ENCODE assay signal across 27 cellular contexts in the genomic region with DNA sequence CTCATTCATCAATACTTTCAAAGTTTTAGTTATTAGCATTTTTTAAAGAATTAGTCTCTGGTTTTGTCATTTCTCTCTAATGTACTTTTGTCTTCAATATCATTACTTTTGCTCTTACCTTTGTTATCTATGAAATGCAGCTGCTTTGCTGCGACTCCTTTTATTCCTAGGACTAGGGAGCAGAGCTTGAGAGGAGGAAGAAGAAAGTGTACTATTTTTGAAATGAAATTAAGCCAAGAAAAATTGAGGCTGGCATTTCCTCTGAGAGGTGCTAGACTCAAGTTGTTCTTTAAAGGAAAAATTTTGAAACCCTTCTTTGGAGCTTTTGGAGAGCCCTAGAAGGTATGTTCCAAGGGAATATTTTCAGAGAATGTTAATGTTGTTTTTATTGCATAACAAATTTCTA. TPM values are rescaled to one million over a fixed set of nuclear protein-coding genes. Genes with fewer than 3 reads are reported as not detected.
"Had no signal": no experiment of that assay in that cellular context is flagged by ENCODE, and none has a peak within 500 bp of the region (broad histone marks: within the 10 kb centered on the region; RNA-seq: fewer than 3 reads in every experiment).

No MANE protein-coding gene starts in this region.

- H3K9me3 ChIP-seq: esophagus squamous epithelium, gastrocnemius medialis, neutrophil, pancreas, vagina had no signal

- H3K4me3 ChIP-seq: cardiac muscle cell, esophagus squamous epithelium, gastrocnemius medialis, pancreas, psoas muscle, right atrium auricular region, spleen, vagina had no signal

- H3K36me3 Mint-ChIP-seq: activated CD8-positive, alpha-beta memory T cell treated with anti-CD3 and anti-CD28 coated beads, Interleukin-2, amount 10 ng/mL, durations not matched to agents 7 days and 5 days; activated naive CD4-positive, alpha-beta T cell treated with anti-CD3 and anti-CD28 coated beads, Interleukin-2, amount 50 U/mL, for 72 hours; brain; type B pancreatic cell had no signal

- ATAC-seq: activated CD8-positive, alpha-beta memory T cell treated with anti-CD3 and anti-CD28 coated beads, Interleukin-2, amount 10 ng/mL, durations not matched to agents 7 days and 5 days; activated CD8-positive, alpha-beta T cell treated with anti-CD3 and anti-CD28 coated beads, Interleukin-2, amount 10 ng/mL, durations not matched to agents 7 days and 5 days; activated naive CD4-positive, alpha-beta T cell treated with anti-CD3 and anti-CD28 coated beads, Interleukin-2, amount 50 U/mL, for 72 hours; gastrocnemius medialis; left ventricle myocardium superior; pancreas; psoas muscle; WTC11 had no signal

- H3K9me3 Mint-ChIP-seq: activated naive CD4-positive, alpha-beta T cell treated with anti-CD3 and anti-CD28 coated beads, Interleukin-2, amount 50 U/mL, for 72 hours; activated T-helper 2 cell treated with anti-CD3 and anti-CD28 coated beads, Interferon-gamma antibody, Interleukin-2, Interleukin-4, amounts not matched to agents 10 μg/mL and 5 μg/mL and 100 μg/mL, durations not matched to agents 14 hours and 24 hours and 36 hours; T-helper 1 cell treated with Interleukin-12 subunit alpha and Interleukin-12 subunit beta and Interleukin-4 antibody, amounts not matched to agents 30 μg/mL and 1 μg/mL, for 36 hours; type B pancreatic cell had no signal

- H3K4me1 Mint-ChIP-seq: activated CD8-positive, alpha-beta memory T cell treated with anti-CD3 and anti-CD28 coated beads, Interleukin-2, amount 10 ng/mL, durations not matched to agents 7 days and 5 days; brain; nephron progenitor cell had no signal

- H3K27me3 ChIP-seq: cardiac muscle cell, esophagus squamous epithelium, gastrocnemius medialis, neutrophil, pancreas, right atrium auricular region, spleen, vagina had no signal

- FAIRE-seq: pancreas, TTC549 had no signal

- H3K4me1 ChIP-seq: esophagus squamous epithelium, gastrocnemius medialis, pancreas, psoas muscle, right atrium auricular region, spleen, vagina had no signal

- H3K36me3 ChIP-seq: cardiac muscle cell, esophagus squamous epithelium, gastrocnemius medialis, neutrophil, pancreas, right atrium auricular region, vagina had no signal

- H3K27ac Mint-ChIP-seq: activated CD8-positive, alpha-beta memory T cell treated with anti-CD3 and anti-CD28 coated beads, Interleukin-2, amount 10 ng/mL, durations not matched to agents 7 days and 5 days; activated CD8-positive, alpha-beta T cell treated with anti-CD3 and anti-CD28 coated beads, Interleukin-2, amount 10 ng/mL, durations not matched to agents 7 days and 5 days; activated naive CD4-positive, alpha-beta T cell treated with anti-CD3 and anti-CD28 coated beads, Interleukin-2, amount 50 U/mL, for 72 hours; activated T-helper 2 cell treated with anti-CD3 and anti-CD28 coated beads, Interferon-gamma antibody, Interleukin-2, Interleukin-4, amounts not matched to agents 10 μg/mL and 5 μg/mL and 100 μg/mL, durations not matched to agents 14 hours and 24 hours and 36 hours; brain; nephron progenitor cell; T-helper 1 cell treated with Interleukin-12 subunit alpha and Interleukin-12 subunit beta and Interleukin-4 antibody, amounts not matched to agents 30 μg/mL and 1 μg/mL, for 36 hours; type B pancreatic cell; WTC11 had no signal

- H3K27ac ChIP-seq: cardiac muscle cell, esophagus squamous epithelium, gastrocnemius medialis, neutrophil, pancreas, psoas muscle, right atrium auricular region, spleen, vagina had no signal

- H3K27me3 Mint-ChIP-seq: activated CD8-positive, alpha-beta memory T cell treated with anti-CD3 and anti-CD28 coated beads, Interleukin-2, amount 10 ng/mL, durations not matched to agents 7 days and 5 days; type B pancreatic cell had no signal

- DNase-seq: activated CD8-positive, alpha-beta memory T cell treated with anti-CD3 and anti-CD28 coated beads, Interleukin-2, amount 10 ng/mL, durations not matched to agents 7 days and 5 days; activated CD8-positive, alpha-beta T cell treated with anti-CD3 and anti-CD28 coated beads, Interleukin-2, amount 10 ng/mL, durations not matched to agents 7 days and 5 days; activated T-cell treated with anti-CD3 and anti-CD28 coated beads, Interleukin-2, amount 50 U/mL, for 48 hours; esophagus squamous epithelium; gastrocnemius medialis; glutamatergic neuron; islet precursor cell; left ventricle myocardium superior; mammary epithelial cell; nephron progenitor cell; pancreas; psoas muscle; spleen; stimulated activated naive CD4-positive, alpha-beta T cell; SW 1271; T-helper 9 cell had no signal

- H3K4me3 Mint-ChIP-seq: activated CD8-positive, alpha-beta memory T cell treated with anti-CD3 and anti-CD28 coated beads, Interleukin-2, amount 10 ng/mL, durations not matched to agents 7 days and 5 days; activated CD8-positive, alpha-beta T cell treated with anti-CD3 and anti-CD28 coated beads, Interleukin-2, amount 10 ng/mL, durations not matched to agents 7 days and 5 days; brain; nephron progenitor cell; T-helper 1 cell treated with Interleukin-12 subunit alpha and Interleukin-12 subunit beta and Interleukin-4 antibody, amounts not matched to agents 30 μg/mL and 1 μg/mL, for 36 hours; type B pancreatic cell; WTC11 had no signal

RNA-seq across cellular contexts. Expression of gene MRAP2, which starts 48.3 kb away (rescaled TPM):
- total RNA-seq: activated CD8-positive, alpha-beta memory T cell treated with anti-CD3 and anti-CD28 coated beads, Interleukin-2, amount 10 ng/mL, durations not matched to agents 7 days and 5 days; activated CD8-positive, alpha-beta T cell treated with anti-CD3 and anti-CD28 coated beads, Interleukin-2, amount 10 ng/mL, durations not matched to agents 7 days and 5 days; activated naive CD4-positive, alpha-beta T cell treated with anti-CD3 and anti-CD28 coated beads, Interleukin-2, amount 50 U/mL, for 72 hours; left ventricle myocardium superior had no signal
